In the genomic region with DNA sequence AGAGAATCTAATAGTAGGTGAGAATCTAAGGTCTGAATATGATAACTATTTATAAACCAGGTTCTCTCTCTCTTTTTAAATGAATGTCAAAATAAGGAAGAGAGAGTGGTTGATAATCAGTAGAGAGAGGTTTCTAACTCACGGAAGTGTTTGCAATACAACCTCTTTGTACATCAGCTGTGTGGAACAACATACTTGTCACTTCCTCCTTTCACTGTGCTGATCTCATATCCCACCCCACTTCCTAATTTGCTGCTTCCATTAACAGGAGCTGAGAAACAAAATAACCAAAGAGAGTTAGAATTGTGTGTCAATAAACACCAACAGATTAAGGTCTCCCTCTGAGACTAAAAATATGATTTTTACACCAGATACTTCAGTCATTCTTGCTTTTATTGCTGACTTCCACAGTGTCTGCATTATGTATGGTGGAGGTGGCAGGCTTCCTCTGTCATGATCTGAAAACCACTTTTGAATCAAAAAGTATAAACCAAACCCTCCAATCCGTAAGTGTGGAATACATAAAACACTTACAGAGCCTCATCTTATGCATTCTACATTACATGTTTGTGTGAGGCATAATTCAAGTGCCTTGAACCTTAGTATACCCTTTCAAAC, we compare ENCODE assay signal across 8 cellular contexts. TPM values are rescaled to one million over a fixed set of nuclear protein-coding genes. Genes with fewer than 3 reads are reported as not detected.
A peak's percentile ranks its signal among the peaks of the same experiment; 100 is the strongest.
DNase-seq lines count a peak whose midpoint lies in the region; ATAC-seq, FAIRE-seq and TF ChIP-seq lines count a peak whose summit lies in the region.

No MANE protein-coding gene starts in this region.

- FAIRE-seq in bronchial epithelial cell (lab: Jason Lieb, UNC): no peak

- peak; percentile 94 for ATAC-seq in GM19452 (IDR thresholded peaks at IDR 0.05; ENCODE audit: unreplicated experiment)
- peak; percentile 69 for ATAC-seq in HG03439 (IDR thresholded peaks at IDR 0.05; ENCODE audit: unreplicated experiment)
- no peak for ATAC-seq in foreskin keratinocyte

- peaks cover under 1% of the 10 kb centered on the region for H3K4me1 ChIP-seq in foreskin keratinocyte

- no peaks in the 10 kb centered on the region for H3K27me3 Mint-ChIP-seq in CD14-positive monocyte (ENCODE audit: low read depth in 3 of 3)

- H3K4me3 ChIP-seq in bronchial epithelial cell (ENCODE audit: low read depth, low read length): no peak overlapping the region

- H3K4me3 Mint-ChIP-seq in CD14-positive monocyte: peak overlapping the region; percentile 49 to 51

- H3K27ac ChIP-seq in foreskin keratinocyte: no peak overlapping the region

- peak; percentile 58 for DNase-seq in CD14-positive monocyte (ENCODE audit: low spot score)
- peak; percentile 22 for DNase-seq in bronchial epithelial cell (ENCODE audit: low read depth)
- peak; percentile 32 for DNase-seq in putamen (ENCODE audit: low spot score)
- no peak for DNase-seq in posterior vena cava (ENCODE audit: low spot score)
- no peak for DNase-seq in foreskin keratinocyte
- no peak for DNase-seq in NCI-H1436 treated with DMSO at 0.1 percent for 48 hours (lab: John Stamatoyannopoulos, UW)

- H3K36me3 ChIP-seq in bronchial epithelial cell (ENCODE audit: control insufficient read depth, insufficient read depth, low read length): peaks cover 1% of the 10 kb centered on the region

- peaks cover 28 to 29% of the 10 kb centered on the region in 2 donors for H3K36me3 Mint-ChIP-seq in CD14-positive monocyte

- peaks cover 69% of the 10 kb centered on the region for H3K4me1 Mint-ChIP-seq in CD14-positive monocyte

- TF ChIP-seq CTCF in CD14-positive monocyte (IDR thresholded peaks at IDR 0.05) (no peak), bronchial epithelial cell (IDR thresholded peaks at IDR 0.05; ENCODE audit: insufficient read depth, low read length, severe bottlenecking) (no peak), foreskin keratinocyte (conservative IDR thresholded peaks at IDR 0.05) (no peak)

- no peaks in the 10 kb centered on the region for H3K9me3 Mint-ChIP-seq in CD14-positive monocyte

- no peaks in the 10 kb centered on the region for H3K27me3 ChIP-seq in bronchial epithelial cell (ENCODE audit: control insufficient read depth, insufficient read depth, low read length)
- no peaks in the 10 kb centered on the region for H3K27me3 ChIP-seq in foreskin keratinocyte

- peak overlapping the region; percentile 89 to 97 (median 94) for H3K27ac Mint-ChIP-seq in CD14-positive monocyte

- intact Hi-C loops in CD14-positive monocyte (cut with micrococcal nuclease): loop anchor here (10.0 kb wide), 1 partner anchor 165 kb away; no protein-coding TSS in a partner anchor
- intact Hi-C loops in posterior vena cava (cut with DNase I): loop anchor here in 1 of 2 donors (10.0 kb wide), 1 partner anchor 165 kb away; no protein-coding TSS in a partner anchor

RNA-seq across cellular contexts. Expression of a gene that starts 25.0 kb away (rescaled TPM):
- polyA plus RNA-seq in CD14-positive monocyte (10 to 100 TPM; 38.8 to 50.8 TPM), foreskin keratinocyte (6.9 and 7.2 TPM in 2 replicates)
- total RNA-seq in bronchial epithelial cell (18.2 and 18.8 TPM in 2 replicates), posterior vena cava (10 to 100 TPM; 32.3 to 36.8 TPM), foreskin keratinocyte (33.2 and 36.4 TPM in 2 replicates)

Comparison
In these comparisons a context has a peak if more than half of its experiments do, and no peak if none do; other contexts are left out.
1. DNase-seq: peak in CD14-positive monocyte (single experiment), bronchial epithelial cell (single experiment) and putamen (single experiment); none in posterior vena cava (single experiment), foreskin keratinocyte (0 of 2) and NCI-H1436 treated with DMSO at 0.1 percent for 48 hours (single experiment).